Comparison of ENCODE assay signal across 9 cellular contexts in the genomic region with DNA sequence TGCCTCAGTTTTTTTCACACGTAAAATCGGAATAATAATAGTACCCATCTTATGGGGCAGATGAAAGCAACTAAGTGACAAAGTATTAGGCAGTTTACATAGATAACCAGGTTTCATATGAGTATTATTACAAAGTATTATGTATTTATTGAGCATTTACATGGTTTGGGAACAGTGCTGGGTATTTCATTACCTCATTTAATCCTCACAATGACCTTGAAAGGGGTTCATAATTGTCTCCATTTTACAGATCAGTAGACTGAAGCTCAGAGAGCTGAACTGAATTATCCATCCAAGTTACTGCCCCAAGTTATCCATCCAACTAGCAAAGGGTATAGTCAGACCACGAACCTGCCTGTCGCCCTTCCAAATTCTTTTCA. TPM values are rescaled to one million over a fixed set of nuclear protein-coding genes. Genes with fewer than 3 reads are reported as not detected.
DNase-seq lines count a peak whose midpoint lies in the region; ATAC-seq and TF ChIP-seq lines count a peak whose summit lies in the region.
"Had no signal": no experiment of that assay in that cellular context is flagged by ENCODE, and none has a peak within 500 bp of the region (broad histone marks: within the 10 kb centered on the region; RNA-seq: fewer than 3 reads in every experiment).

No MANE protein-coding gene starts in this region.

- H3K4me1 ChIP-seq in left ventricle myocardium inferior, result peaks cover 83% of the 10 kb centered on the region
- peaks cover 30% of the 10 kb centered on the region for H3K4me1 ChIP-seq in upper lobe of right lung

- H3K9me3 Mint-ChIP-seq in mesothelial cell of epicardium, result no peaks in the 10 kb centered on the region

- TF ChIP-seq CTCF in left ventricle myocardium inferior (IDR thresholded peaks at IDR 0.05; ENCODE audit: borderline replicate concordance) (no peak), mesothelial cell of epicardium (IDR thresholded peaks at IDR 0.05; ENCODE audit: unreplicated experiment) (no peak), upper lobe of right lung (IDR thresholded peaks at IDR 0.05) (no peak)

- no peaks in the 10 kb centered on the region for H3K36me3 Mint-ChIP-seq in mesothelial cell of epicardium

- H3K27ac Mint-ChIP-seq in mesothelial cell of epicardium, result peak overlapping the region; percentile 81
- H3K27ac Mint-ChIP-seq: activated CD8-positive, alpha-beta T cell treated with anti-CD3 and anti-CD28 coated beads, Interleukin-2, amount 10 ng/mL, durations not matched to agents 7 days and 5 days had no signal

- H3K27me3 ChIP-seq in left ventricle myocardium inferior (ENCODE audit: low read depth) (no peaks in the 10 kb centered on the region), upper lobe of right lung (no peaks in the 10 kb centered on the region)

- no peak for TF ChIP-seq POLR2A in GM18505 (IDR thresholded peaks at IDR 0.05; ENCODE audit: borderline replicate concordance, extremely low read depth, insufficient read depth, insufficient read length)

- no peaks in the 10 kb centered on the region for H3K27me3 Mint-ChIP-seq in mesothelial cell of epicardium (ENCODE audit: low read depth)

- ATAC-seq in left ventricle myocardium superior (no peak), upper lobe of right lung (no peak), GM18873 (IDR thresholded peaks at IDR 0.05; ENCODE audit: low FRiP score, unreplicated experiment) (no peak), GM18505 (IDR thresholded peaks at IDR 0.05; ENCODE audit: unreplicated experiment) (no peak)

- H3K27ac ChIP-seq in left ventricle myocardium inferior (replicated peaks), result peak overlapping the region; percentile 72
- H3K27ac ChIP-seq in cingulate gyrus (ENCODE audit: low read depth, low read length), result peak overlapping the region; percentile 30
- peak overlapping the region; percentile 47 for H3K27ac ChIP-seq in upper lobe of right lung

- intact Hi-C loops in left ventricle myocardium inferior (cut with micrococcal nuclease), result loop anchor here (10.0 kb wide), 1 partner anchor 59 kb away; a partner anchor contains a TSS
- intact Hi-C loops in left ventricle myocardium superior (cut with micrococcal nuclease), result loop anchor here (10.0 kb wide), 1 partner anchor 59 kb away; a partner anchor contains a TSS
- intact Hi-C loops in upper lobe of right lung (cut with DNase I), result no loop called here

- H3K36me3 ChIP-seq in left ventricle myocardium inferior (peaks cover 3% of the 10 kb centered on the region), upper lobe of right lung (peaks cover 8% of the 10 kb centered on the region)

- no peak overlapping the region for H3K4me3 ChIP-seq in left ventricle myocardium inferior
- no peak overlapping the region for H3K4me3 ChIP-seq in upper lobe of right lung

- peak overlapping the region; percentile 14 for H3K4me3 Mint-ChIP-seq in mesothelial cell of epicardium
- H3K4me3 Mint-ChIP-seq: activated CD8-positive, alpha-beta T cell treated with anti-CD3 and anti-CD28 coated beads, Interleukin-2, amount 10 ng/mL, durations not matched to agents 7 days and 5 days had no signal

- DNase-seq in left ventricle myocardium inferior, result no peak
- no peak for DNase-seq in left ventricle myocardium superior
- DNase-seq in mesothelial cell of epicardium (ENCODE audit: low spot score in 2 of 2, unreplicated experiment in 2 of 2), result no peak
- no peak for DNase-seq in upper lobe of right lung
- DNase-seq in epidermal melanocyte (ENCODE audit: insufficient read length, low spot score), result no peak

- H3K4me1 Mint-ChIP-seq in mesothelial cell of epicardium, result peaks cover 20% of the 10 kb centered on the region

- H3K9me3 ChIP-seq in left ventricle myocardium inferior (replicated peaks) (no peaks in the 10 kb centered on the region), upper lobe of right lung (no peaks in the 10 kb centered on the region)

RNA-seq across cellular contexts. Expression of a gene that starts 21.2 kb away (rescaled TPM):
- 78.6 TPM for total RNA-seq in left ventricle myocardium inferior
- total RNA-seq in left ventricle myocardium superior, result 81.0 TPM
- total RNA-seq in mesothelial cell of epicardium, result 8.0 to 10.0 TPM (median 9.9 TPM) in 3 replicates
- total RNA-seq in upper lobe of right lung, result 39.4 TPM

RNA-seq across cellular contexts. Expression of a gene that starts 33.7 kb away (rescaled TPM):
- 11.8 TPM for total RNA-seq in left ventricle myocardium inferior
- total RNA-seq in left ventricle myocardium superior, result 12.4 TPM
- 33.7 to 35.7 TPM (median 34.6 TPM) in 3 replicates for total RNA-seq in mesothelial cell of epicardium
- 10.9 TPM for total RNA-seq in upper lobe of right lung

RNA-seq across cellular contexts. Expression of a gene that starts 59.3 kb away (rescaled TPM):
- total RNA-seq in left ventricle myocardium inferior, result 54.6 TPM
- total RNA-seq in left ventricle myocardium superior, result 54.9 TPM
- total RNA-seq in mesothelial cell of epicardium, result 199 to 205 TPM (median 203 TPM) in 3 replicates
- total RNA-seq in upper lobe of right lung, result 85.2 TPM
